12 cellular contexts compared by ENCODE assay signal in genomic region chr6:106939848-106940247, GRCh38. TPM values are rescaled to one million over a fixed set of nuclear protein-coding genes. Genes with fewer than 3 reads are reported as not detected.
DNase-seq lines count a peak whose midpoint lies in the region; ATAC-seq and TF ChIP-seq lines count a peak whose summit lies in the region.
"Had no signal": no experiment of that assay in that cellular context is flagged by ENCODE, and none has a peak within 500 bp of the region (broad histone marks: within the 10 kb centered on the region; RNA-seq: fewer than 3 reads in every experiment).

No MANE protein-coding gene starts in this region.

- TF ChIP-seq CTCF in esophagus muscularis mucosa (IDR thresholded peaks at IDR 0.05) (no peak), foreskin fibroblast (IDR thresholded peaks at IDR 0.05; ENCODE audit: low read depth, low read length) (no peak), type B pancreatic cell (conservative IDR thresholded peaks at IDR 0.05) (no peak)

- H3K27me3 Mint-ChIP-seq in stimulated activated naive B cell treated with anti-CD40 and anti-IgM and Interleukin-4, amounts not matched to agents 10 μg/mL and 1 μg/mL and 100 μg/mL, for 72 hours = peaks cover 4 to 6% of the 10 kb centered on the region in 2 donors
- H3K27me3 Mint-ChIP-seq in type B pancreatic cell = no peaks in the 10 kb centered on the region

- TF ChIP-seq EP300 in esophagus muscularis mucosa (IDR thresholded peaks at IDR 0.05) = no peak

- H3K4me3 Mint-ChIP-seq in stimulated activated naive B cell treated with anti-CD40 and anti-IgM and Interleukin-4, amounts not matched to agents 10 μg/mL and 1 μg/mL and 100 μg/mL, for 72 hours = peak overlapping the region; percentile 26 to 63
- H3K4me3 Mint-ChIP-seq in type B pancreatic cell = no peak overlapping the region
- H3K4me3 Mint-ChIP-seq: naive thymus-derived CD4-positive, alpha-beta T cell had no signal

- H3K4me3 ChIP-seq in esophagus muscularis mucosa (no peak overlapping the region), foreskin fibroblast (ENCODE audit: low read depth in 1 of 2, low read length in 2 of 2) (no peak overlapping the region)

- 48% methylated on average over 9 of the region's 9 CpGs for WGBS in esophagus muscularis mucosa

- TF ChIP-seq POLR2A in esophagus muscularis mucosa (IDR thresholded peaks at IDR 0.05; ENCODE audit: low read depth) = no peak

- H3K4me1 Mint-ChIP-seq in stimulated activated naive B cell treated with anti-CD40 and anti-IgM and Interleukin-4, amounts not matched to agents 10 μg/mL and 1 μg/mL and 100 μg/mL, for 72 hours = peaks cover 5 to 16% of the 10 kb centered on the region in 2 donors
- no peaks in the 10 kb centered on the region for H3K4me1 Mint-ChIP-seq in type B pancreatic cell (ENCODE audit: unreplicated experiment)
- H3K4me1 Mint-ChIP-seq: naive thymus-derived CD4-positive, alpha-beta T cell had no signal

- H3K36me3 ChIP-seq in esophagus muscularis mucosa = no peaks in the 10 kb centered on the region

- peaks cover 0 to 16% (median 0%) of the 10 kb centered on the region in 4 donors for H3K27me3 ChIP-seq in esophagus muscularis mucosa

- H3K9me3 ChIP-seq in esophagus muscularis mucosa = no peaks in the 10 kb centered on the region

- no peaks in the 10 kb centered on the region for H3K36me3 Mint-ChIP-seq in stimulated activated naive B cell treated with anti-CD40 and anti-IgM and Interleukin-4, amounts not matched to agents 10 μg/mL and 1 μg/mL and 100 μg/mL, for 72 hours
- no peaks in the 10 kb centered on the region for H3K36me3 Mint-ChIP-seq in type B pancreatic cell
- H3K36me3 Mint-ChIP-seq: naive thymus-derived CD4-positive, alpha-beta T cell had no signal

- H3K9me3 Mint-ChIP-seq in stimulated activated naive B cell treated with anti-CD40 and anti-IgM and Interleukin-4, amounts not matched to agents 10 μg/mL and 1 μg/mL and 100 μg/mL, for 72 hours = no peaks in the 10 kb centered on the region
- H3K9me3 Mint-ChIP-seq in type B pancreatic cell = no peaks in the 10 kb centered on the region

- intact Hi-C loops in esophagus muscularis mucosa (cut with DNase I) = no loop called here

- H3K27ac ChIP-seq in esophagus muscularis mucosa (replicated peaks in 1 of 4) = no peak overlapping the region
- H3K27ac ChIP-seq: 22Rv1 had no signal

- ATAC-seq in HG03342 (IDR thresholded peaks at IDR 0.05; ENCODE audit: unreplicated experiment) = peak; percentile 62
- ATAC-seq in stimulated activated naive B cell treated with anti-CD40 and anti-IgM and Interleukin-4, amounts not matched to agents 10 μg/mL and 1 μg/mL and 100 μg/mL, for 72 hours (replicated peaks) = peak; percentile 98
- ATAC-seq: naive thymus-derived CD4-positive, alpha-beta T cell had no signal

- H3K4me1 ChIP-seq in esophagus muscularis mucosa = no peaks in the 10 kb centered on the region

- H3K27ac Mint-ChIP-seq in stimulated activated naive B cell treated with anti-CD40 and anti-IgM and Interleukin-4, amounts not matched to agents 10 μg/mL and 1 μg/mL and 100 μg/mL, for 72 hours = peak overlapping the region; percentile 56
- no peak overlapping the region for H3K27ac Mint-ChIP-seq in type B pancreatic cell
- H3K27ac Mint-ChIP-seq: naive thymus-derived CD4-positive, alpha-beta T cell had no signal

- DNase-seq in NCI-H2107 treated with DMSO at 0.1 percent for 48 hours (lab: John Stamatoyannopoulos, UW; ENCODE audit: unreplicated experiment) (peak; percentile 48), NCI-H2107 (lab: John Stamatoyannopoulos, UW) (no peak), SKM-1 treated with dmso at 0.1 percent for 144 hours (lab: John Stamatoyannopoulos, UW; ENCODE audit: unreplicated experiment) (peak; percentile 71), esophagus muscularis mucosa (ENCODE audit: extremely low spot score) (no peak), foreskin fibroblast (no peak), type B pancreatic cell (ENCODE audit: extremely low spot score, unreplicated experiment) (no peak)
- peak; percentile 17 for DNase-seq in stimulated activated naive B cell treated with anti-CD40 and anti-IgM and Interleukin-4, amounts not matched to agents 10 μg/mL and 1 μg/mL and 100 μg/mL, for 72 hours
- DNase-seq: aorta; naive thymus-derived CD4-positive, alpha-beta T cell; T1000 had no signal

RNA-seq across cellular contexts. Expression of gene CD24, which starts 34.7 kb away (rescaled TPM):
- total RNA-seq in esophagus muscularis mucosa (10 to 100 TPM in 1 of 4 donors, 1 to 10 TPM in 3; 1.1 to 10.4 (median 2.2) TPM), type B pancreatic cell (ENCODE audit: low replicate concordance) (807 and 1,512 TPM in 2 replicates)

Comparison
In these comparisons a context has a peak if more than half of its experiments do, and no peak if none do; other contexts are left out.
1. DNase-seq: peak in NCI-H2107 treated with DMSO at 0.1 percent for 48 hours (single experiment), SKM-1 treated with dmso at 0.1 percent for 144 hours (single experiment) and stimulated activated naive B cell treated with anti-CD40 and anti-IgM and Interleukin-4, amounts not matched to agents 10 μg/mL and 1 μg/mL and 100 μg/mL, for 72 hours (single experiment); none in NCI-H2107 (single experiment), esophagus muscularis mucosa (single experiment), foreskin fibroblast (0 of 2) and type B pancreatic cell (single experiment).
2. RNA of gene CD24, which starts 34.7 kb away (total RNA-seq): 807 to 1,512 TPM in type B pancreatic cell; 1.1 to 10.4 TPM in esophagus muscularis mucosa; every median in the first group is over 10 times any median in the second.